ENCODE assay signal across 1 cellular context in the genomic region with DNA sequence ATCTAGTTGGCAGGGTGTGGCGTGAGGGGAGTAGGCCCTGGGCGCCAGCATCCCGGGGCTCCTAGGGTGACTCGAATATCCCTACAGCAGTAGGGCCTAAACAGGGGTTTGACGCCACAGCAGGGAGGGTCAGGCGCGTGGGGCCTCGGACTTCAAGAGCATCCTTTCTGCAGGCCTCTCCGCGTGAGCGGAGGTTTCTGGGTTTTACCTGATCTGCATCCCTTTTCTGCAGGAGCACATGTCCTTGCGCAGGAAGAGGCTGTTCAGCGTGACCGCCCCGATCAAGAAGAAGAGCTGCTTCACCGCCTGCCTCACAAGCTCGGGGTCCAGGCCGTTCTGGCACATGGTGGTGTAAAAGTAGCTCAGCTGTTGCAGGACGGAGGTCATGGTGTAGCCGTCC.
TF ChIP-seq lines count a peak whose summit lies in the region.

No MANE protein-coding gene starts in this region.

TF ChIP-seq in H1, 55 proteins besides CTCF, POLR2A, EP300 and RAD21:
- TF ChIP-seq HDAC2 (IDR thresholded peaks at IDR 0.05; ENCODE audit: borderline replicate concordance in 1 of 2, low read depth in 2 of 2, low read length in 2 of 2) (no peak), CBX5 (IDR thresholded peaks at IDR 0.05; ENCODE audit: low read depth, low read length) (no peak), POLR2AphosphoS5 (IDR thresholded peaks at IDR 0.05; ENCODE audit: low read depth, low read length) (no peak), RXRA (IDR thresholded peaks at IDR 0.05; ENCODE audit: insufficient read depth, low read depth, low read length) (no peak), SAP30 (IDR thresholded peaks at IDR 0.05; ENCODE audit: insufficient read depth, insufficient replicate concordance, low read length) (no peak), JUND (IDR thresholded peaks at IDR 0.05; ENCODE audit: low read length) (no peak), EZH2 (IDR thresholded peaks at IDR 0.05; ENCODE audit: low read depth, low read length, severe bottlenecking) (no peak), TBP (IDR thresholded peaks at IDR 0.05; ENCODE audit: low read depth, low read length) (no peak), SP4 (IDR thresholded peaks at IDR 0.05; ENCODE audit: low read length) (no peak), KDM1A (IDR thresholded peaks at IDR 0.05; ENCODE audit: borderline replicate concordance, low read length) (no peak), ASH2L (IDR thresholded peaks at IDR 0.05; ENCODE audit: low read length) (no peak), SUZ12 (IDR thresholded peaks at IDR 0.05; ENCODE audit: low read length) (no peak), NRF1 (IDR thresholded peaks at IDR 0.05; ENCODE audit: low read depth, low read length) (no peak)
- TF ChIP-seq, protein P1, sequence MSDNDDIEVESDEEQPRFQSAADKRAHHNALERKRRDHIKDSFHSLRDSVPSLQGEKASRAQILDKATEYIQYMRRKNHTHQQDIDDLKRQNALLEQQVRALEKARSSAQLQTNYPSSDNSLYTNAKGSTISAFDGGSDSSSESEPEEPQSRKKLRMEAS (IDR thresholded peaks at IDR 0.05), result no peak
